34 cellular contexts compared by ENCODE assay signal in genomic region chr6:123759472-123759871, GRCh38.
"Had no signal": no experiment of that assay in that cellular context is flagged by ENCODE, and none has a peak within 500 bp of the region (broad histone marks: within the 10 kb centered on the region; RNA-seq: fewer than 3 reads in every experiment).

No MANE protein-coding gene starts in this region.

- H3K4me3 ChIP-seq: MG63 had no signal

- DNase-seq: Karpas-422, Kasumi-1, MG63, MM.1S, MV-4-11, NCI-H1048, NCI-H1092, NCI-H1092 treated with DMSO at 0.1 percent for 48 hours, NCI-H1105, NCI-H1105 treated with DMSO at 0.1 percent for 48 hours, NCI-H1417, NCI-H1417 treated with DMSO at 0.1 percent for 48 hours, NCI-H1436, NCI-H1436 treated with DMSO at 0.1 percent for 48 hours, NCI-H146, NCI-H1694, NCI-H1694 treated with DMSO at 0.1 percent for 48 hours, NCI-H187, NCI-H187 treated with DMSO at 0.1 percent for 48 hours, NCI-H1930, NCI-H2029, NCI-H2029 treated with DMSO at 0.1 percent for 48 hours, NCI-H2081, NCI-H2081 treated with DMSO at 0.1 percent for 48 hours, NCI-H2107, NCI-H2171, NCI-H2171 treated with DMSO at 0.1 percent for 48 hours, NCI-H2227 treated with DMSO at 0.1 percent for 48 hours, NCI-H226, NCI-H345, NCI-H446, NCI-H446 treated with DMSO at 0.1 percent for 48 hours, NCI-H510A, NCI-H510A treated with DMSO at 0.1 percent for 48 hours had no signal

- H3K9me3 ChIP-seq: MG63 had no signal

- H3K27me3 ChIP-seq: MG63 had no signal

- H3K36me3 ChIP-seq: MG63 had no signal
